1 cellular context compared by ENCODE assay signal in genomic region chr1:2270260-2271100, GRCh38.
TF ChIP-seq lines count a peak whose summit lies in the region.

No MANE protein-coding gene starts in this region.

TF ChIP-seq in H1, 55 proteins besides CTCF, POLR2A, EP300 and RAD21:
- no peak for TF ChIP-seq PHF8 (conservative IDR thresholded peaks at IDR 0.05; ENCODE audit: low read depth, low read length)
- 0 out of 2 replicates have a peak, but pooled peaks have one; percentile 16 for TF ChIP-seq GABPA (IDR thresholded peaks at IDR 0.05; ENCODE audit: borderline replicate concordance, insufficient read depth, low read length)
- no peak for TF ChIP-seq ASH2L (IDR thresholded peaks at IDR 0.05; ENCODE audit: low read length)
- TF ChIP-seq KDM4A (IDR thresholded peaks at IDR 0.05; ENCODE audit: low read depth, low read length, severe bottlenecking), result no peak
TF ChIP-seq in H1: peak in this region for 1.
